Comparison of ENCODE assay signal across 8 cellular contexts in the genomic region with DNA sequence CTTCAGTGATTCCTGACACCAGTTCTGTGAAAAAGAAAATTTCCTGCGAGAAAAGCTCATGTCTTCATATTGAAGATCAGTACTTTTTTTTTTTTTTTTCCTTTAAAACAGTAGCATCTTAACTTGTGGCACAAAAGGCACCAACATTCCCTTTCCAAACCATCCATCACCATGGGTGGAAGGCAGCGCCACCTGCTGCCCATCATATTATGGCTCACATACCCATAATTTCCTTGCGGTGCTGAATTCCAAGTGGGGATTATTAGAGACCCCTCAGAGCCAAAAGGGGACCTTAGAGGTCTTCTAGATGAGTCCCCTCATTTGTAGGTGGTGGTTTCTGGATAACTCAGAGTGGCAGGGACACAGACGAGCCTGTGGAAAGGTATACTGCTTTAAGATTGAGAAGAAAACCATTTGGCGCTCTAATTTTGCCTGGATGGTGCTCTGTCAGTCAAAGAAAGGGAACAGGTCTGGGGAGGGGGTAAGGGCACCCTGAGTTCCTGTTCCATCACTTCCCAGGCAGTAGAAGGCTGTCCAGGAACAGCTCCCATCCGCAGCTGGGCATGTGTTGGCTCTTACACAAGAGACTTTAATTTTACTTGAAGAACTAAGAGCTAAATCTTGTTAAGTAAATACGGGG. TPM values are rescaled to one million over a fixed set of nuclear protein-coding genes. Genes with fewer than 3 reads are reported as not detected.
A peak's percentile ranks its signal among the peaks of the same experiment; 100 is the strongest.
DNase-seq lines count a peak whose midpoint lies in the region; ATAC-seq, FAIRE-seq and TF ChIP-seq lines count a peak whose summit lies in the region.

No MANE protein-coding gene starts in this region.

- peak; percentile 87 for TF ChIP-seq CTCF in AG09309 (IDR thresholded peaks at IDR 0.05; ENCODE audit: control insufficient read depth, insufficient read depth, low read depth, low read length, missing control alignments)
- TF ChIP-seq CTCF in adrenal gland (IDR thresholded peaks at IDR 0.05), result peak; percentile 61 to 88 (median 69)

- no peak overlapping the region for H3K4me3 ChIP-seq in AG09309 (ENCODE audit: control insufficient read depth, low read depth, low read length)
- no peak overlapping the region for H3K4me3 ChIP-seq in adrenal gland

- TF ChIP-seq POLR2A in GM12892 (IDR thresholded peaks at IDR 0.05; ENCODE audit: low read depth, low read length) (no peak), adrenal gland (IDR thresholded peaks at IDR 0.05) (no peak)

- WGBS in adrenal gland, 4 donors, result 45 to 60% (median 56%) methylated on average over 7 of the region's 7 CpGs

- FAIRE-seq in GM12892 (lab: Jason Lieb, UNC), result peak; percentile 67

- no peak overlapping the region for H3K27ac ChIP-seq in adrenal gland

- H3K36me3 ChIP-seq in adrenal gland (replicated peaks in 1 of 2), result peaks cover 0 to 37% of the 10 kb centered on the region in 2 donors

- no peak for ATAC-seq in GM21528 (IDR thresholded peaks at IDR 0.05; ENCODE audit: low FRiP score, unreplicated experiment)

- DNase-seq in AG09309 (ENCODE audit: low read depth) (no peak), GM12892 (ENCODE audit: insufficient read length) (no peak), OCI-M1 (lab: John Stamatoyannopoulos, UW) (peak; percentile 53), adrenal gland (peak in 5 of 7 donors; percentile 48 to 78 (median 74)), iPS-NIHi7 (ENCODE audit: extremely low spot score) (peak; percentile 75), NCI-H526 treated with DMSO at 0.1 percent for 48 hours (lab: John Stamatoyannopoulos, UW) (no peak)
- DNase-seq in stimulated activated CD4-positive, alpha-beta T cell treated with anti-CD3 and anti-CD28 coated beads, Interleukin-1b, Interleukin-23, amount 100 ng/mL, for 4 hours (ENCODE audit: low read depth in 2 of 2), result peak; percentile 33 to 43

- intact Hi-C loops in adrenal gland (cut with DNase I), result loop anchor here in 1 of 2 donors (10.0 kb wide), 1 partner anchor 78 kb away; a partner anchor contains a TSS

- H3K9me3 ChIP-seq in adrenal gland (replicated peaks in 1 of 3), result no peaks in the 10 kb centered on the region

- no peaks in the 10 kb centered on the region for H3K27me3 ChIP-seq in adrenal gland

- H3K4me1 ChIP-seq in adrenal gland (replicated peaks in 1 of 2), result peaks cover 0 to 9% of the 10 kb centered on the region in 2 donors

RNA-seq across cellular contexts. Expression of a gene that starts 7.9 kb away (rescaled TPM):
- not detected for polyA plus RNA-seq in GM12892 (2012; ENCODE audit: missing spikeins)
- not detected for total RNA-seq in adrenal gland
- not detected for polyA plus RNA-seq in adrenal gland

RNA-seq across cellular contexts. Expression of a gene that starts 12.2 kb away (rescaled TPM):
- 10.9 TPM for polyA plus RNA-seq in GM12892 (2012; ENCODE audit: missing spikeins)
- 100 to 1,000 TPM in 2 of 8 donors, 10 to 100 TPM in 6; 56.3 to 136 (median 79.5) TPM for total RNA-seq in adrenal gland
- polyA plus RNA-seq in adrenal gland, result 100 to 1,000 TPM in 2 of 3 donors, 10 to 100 TPM in 1; 69.8 to 108 (median 104) TPM

RNA-seq across cellular contexts. Expression of a gene that starts 13.7 kb away (rescaled TPM):
- polyA plus RNA-seq in GM12892 (2012; ENCODE audit: missing spikeins), result not detected
- under 1 TPM in 1 of 8 donors, not detected in 7; 0.28 TPM for total RNA-seq in adrenal gland
- polyA plus RNA-seq in adrenal gland, result not detected

Comparison
In these comparisons a context has a peak if more than half of its experiments do, and no peak if none do; other contexts are left out.
1. DNase-seq: peak in OCI-M1 (single experiment), adrenal gland (5 of 7), iPS-NIHi7 (single experiment) and stimulated activated CD4-positive, alpha-beta T cell treated with anti-CD3 and anti-CD28 coated beads, Interleukin-1b, Interleukin-23, amount 100 ng/mL, for 4 hours (2 of 2); none in AG09309 (single experiment), GM12892 (single experiment) and NCI-H526 treated with DMSO at 0.1 percent for 48 hours (single experiment).